ENCODE assay signal across 1 cellular context in the genomic region with DNA sequence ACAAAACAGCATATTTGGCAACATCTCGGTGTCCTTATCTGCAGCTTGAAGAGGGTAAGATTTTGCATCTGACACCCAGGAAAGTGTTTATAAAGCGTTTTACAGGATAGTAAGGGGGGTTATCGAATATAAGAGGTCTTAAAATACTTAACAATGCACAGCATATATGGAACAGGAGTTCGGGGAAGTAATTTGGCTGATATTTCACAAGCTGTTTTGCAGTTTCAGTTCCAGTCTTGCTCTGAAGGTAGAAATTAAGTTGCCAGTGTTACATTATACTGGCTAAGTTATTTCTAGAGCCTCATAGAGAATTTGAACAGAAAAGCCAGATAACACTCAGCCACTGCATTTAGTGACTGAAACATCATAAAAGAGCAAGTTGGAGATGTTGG.
TF ChIP-seq lines count a peak whose summit lies in the region.

No MANE protein-coding gene starts in this region.

TF ChIP-seq in H1, 55 proteins besides CTCF, POLR2A, EP300 and RAD21:
- TF ChIP-seq SUZ12 (IDR thresholded peaks at IDR 0.05; ENCODE audit: low read length) (no peak), RXRA (IDR thresholded peaks at IDR 0.05; ENCODE audit: insufficient read depth, low read depth, low read length) (no peak), KDM5A (IDR thresholded peaks at IDR 0.05; ENCODE audit: low read length) (no peak), NANOG (IDR thresholded peaks at IDR 0.05; ENCODE audit: insufficient read depth, low read depth, low read length, poor library complexity, severe bottlenecking) (no peak), JUND (IDR thresholded peaks at IDR 0.05; ENCODE audit: low read length) (no peak), BACH1 (IDR thresholded peaks at IDR 0.05; ENCODE audit: low read length) (no peak), BRCA1 (IDR thresholded peaks at IDR 0.05; ENCODE audit: low read depth, low read length) (no peak), POLR2AphosphoS5 (IDR thresholded peaks at IDR 0.05; ENCODE audit: low read depth, low read length) (no peak)
- TF ChIP-seq, protein P1, sequence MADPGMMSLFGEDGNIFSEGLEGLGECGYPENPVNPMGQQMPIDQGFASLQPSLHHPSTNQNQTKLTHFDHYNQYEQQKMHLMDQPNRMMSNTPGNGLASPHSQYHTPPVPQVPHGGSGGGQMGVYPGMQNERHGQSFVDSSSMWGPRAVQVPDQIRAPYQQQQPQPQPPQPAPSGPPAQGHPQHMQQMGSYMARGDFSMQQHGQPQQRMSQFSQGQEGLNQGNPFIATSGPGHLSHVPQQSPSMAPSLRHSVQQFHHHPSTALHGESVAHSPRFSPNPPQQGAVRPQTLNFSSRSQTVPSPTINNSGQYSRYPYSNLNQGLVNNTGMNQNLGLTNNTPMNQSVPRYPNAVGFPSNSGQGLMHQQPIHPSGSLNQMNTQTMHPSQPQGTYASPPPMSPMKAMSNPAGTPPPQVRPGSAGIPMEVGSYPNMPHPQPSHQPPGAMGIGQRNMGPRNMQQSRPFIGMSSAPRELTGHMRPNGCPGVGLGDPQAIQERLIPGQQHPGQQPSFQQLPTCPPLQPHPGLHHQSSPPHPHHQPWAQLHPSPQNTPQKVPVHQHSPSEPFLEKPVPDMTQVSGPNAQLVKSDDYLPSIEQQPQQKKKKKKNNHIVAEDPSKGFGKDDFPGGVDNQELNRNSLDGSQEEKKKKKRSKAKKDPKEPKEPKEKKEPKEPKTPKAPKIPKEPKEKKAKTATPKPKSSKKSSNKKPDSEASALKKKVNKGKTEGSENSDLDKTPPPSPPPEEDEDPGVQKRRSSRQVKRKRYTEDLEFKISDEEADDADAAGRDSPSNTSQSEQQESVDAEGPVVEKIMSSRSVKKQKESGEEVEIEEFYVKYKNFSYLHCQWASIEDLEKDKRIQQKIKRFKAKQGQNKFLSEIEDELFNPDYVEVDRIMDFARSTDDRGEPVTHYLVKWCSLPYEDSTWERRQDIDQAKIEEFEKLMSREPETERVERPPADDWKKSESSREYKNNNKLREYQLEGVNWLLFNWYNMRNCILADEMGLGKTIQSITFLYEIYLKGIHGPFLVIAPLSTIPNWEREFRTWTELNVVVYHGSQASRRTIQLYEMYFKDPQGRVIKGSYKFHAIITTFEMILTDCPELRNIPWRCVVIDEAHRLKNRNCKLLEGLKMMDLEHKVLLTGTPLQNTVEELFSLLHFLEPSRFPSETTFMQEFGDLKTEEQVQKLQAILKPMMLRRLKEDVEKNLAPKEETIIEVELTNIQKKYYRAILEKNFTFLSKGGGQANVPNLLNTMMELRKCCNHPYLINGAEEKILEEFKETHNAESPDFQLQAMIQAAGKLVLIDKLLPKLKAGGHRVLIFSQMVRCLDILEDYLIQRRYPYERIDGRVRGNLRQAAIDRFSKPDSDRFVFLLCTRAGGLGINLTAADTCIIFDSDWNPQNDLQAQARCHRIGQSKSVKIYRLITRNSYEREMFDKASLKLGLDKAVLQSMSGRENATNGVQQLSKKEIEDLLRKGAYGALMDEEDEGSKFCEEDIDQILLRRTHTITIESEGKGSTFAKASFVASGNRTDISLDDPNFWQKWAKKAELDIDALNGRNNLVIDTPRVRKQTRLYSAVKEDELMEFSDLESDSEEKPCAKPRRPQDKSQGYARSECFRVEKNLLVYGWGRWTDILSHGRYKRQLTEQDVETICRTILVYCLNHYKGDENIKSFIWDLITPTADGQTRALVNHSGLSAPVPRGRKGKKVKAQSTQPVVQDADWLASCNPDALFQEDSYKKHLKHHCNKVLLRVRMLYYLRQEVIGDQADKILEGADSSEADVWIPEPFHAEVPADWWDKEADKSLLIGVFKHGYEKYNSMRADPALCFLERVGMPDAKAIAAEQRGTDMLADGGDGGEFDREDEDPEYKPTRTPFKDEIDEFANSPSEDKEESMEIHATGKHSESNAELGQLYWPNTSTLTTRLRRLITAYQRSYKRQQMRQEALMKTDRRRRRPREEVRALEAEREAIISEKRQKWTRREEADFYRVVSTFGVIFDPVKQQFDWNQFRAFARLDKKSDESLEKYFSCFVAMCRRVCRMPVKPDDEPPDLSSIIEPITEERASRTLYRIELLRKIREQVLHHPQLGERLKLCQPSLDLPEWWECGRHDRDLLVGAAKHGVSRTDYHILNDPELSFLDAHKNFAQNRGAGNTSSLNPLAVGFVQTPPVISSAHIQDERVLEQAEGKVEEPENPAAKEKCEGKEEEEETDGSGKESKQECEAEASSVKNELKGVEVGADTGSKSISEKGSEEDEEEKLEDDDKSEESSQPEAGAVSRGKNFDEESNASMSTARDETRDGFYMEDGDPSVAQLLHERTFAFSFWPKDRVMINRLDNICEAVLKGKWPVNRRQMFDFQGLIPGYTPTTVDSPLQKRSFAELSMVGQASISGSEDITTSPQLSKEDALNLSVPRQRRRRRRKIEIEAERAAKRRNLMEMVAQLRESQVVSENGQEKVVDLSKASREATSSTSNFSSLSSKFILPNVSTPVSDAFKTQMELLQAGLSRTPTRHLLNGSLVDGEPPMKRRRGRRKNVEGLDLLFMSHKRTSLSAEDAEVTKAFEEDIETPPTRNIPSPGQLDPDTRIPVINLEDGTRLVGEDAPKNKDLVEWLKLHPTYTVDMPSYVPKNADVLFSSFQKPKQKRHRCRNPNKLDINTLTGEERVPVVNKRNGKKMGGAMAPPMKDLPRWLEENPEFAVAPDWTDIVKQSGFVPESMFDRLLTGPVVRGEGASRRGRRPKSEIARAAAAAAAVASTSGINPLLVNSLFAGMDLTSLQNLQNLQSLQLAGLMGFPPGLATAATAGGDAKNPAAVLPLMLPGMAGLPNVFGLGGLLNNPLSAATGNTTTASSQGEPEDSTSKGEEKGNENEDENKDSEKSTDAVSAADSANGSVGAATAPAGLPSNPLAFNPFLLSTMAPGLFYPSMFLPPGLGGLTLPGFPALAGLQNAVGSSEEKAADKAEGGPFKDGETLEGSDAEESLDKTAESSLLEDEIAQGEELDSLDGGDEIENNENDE (IDR thresholded peaks at IDR 0.05; ENCODE audit: insufficient replicate concordance, low read length): no peak
